ENCODE assay signal across 8 cellular contexts in the genomic region with DNA sequence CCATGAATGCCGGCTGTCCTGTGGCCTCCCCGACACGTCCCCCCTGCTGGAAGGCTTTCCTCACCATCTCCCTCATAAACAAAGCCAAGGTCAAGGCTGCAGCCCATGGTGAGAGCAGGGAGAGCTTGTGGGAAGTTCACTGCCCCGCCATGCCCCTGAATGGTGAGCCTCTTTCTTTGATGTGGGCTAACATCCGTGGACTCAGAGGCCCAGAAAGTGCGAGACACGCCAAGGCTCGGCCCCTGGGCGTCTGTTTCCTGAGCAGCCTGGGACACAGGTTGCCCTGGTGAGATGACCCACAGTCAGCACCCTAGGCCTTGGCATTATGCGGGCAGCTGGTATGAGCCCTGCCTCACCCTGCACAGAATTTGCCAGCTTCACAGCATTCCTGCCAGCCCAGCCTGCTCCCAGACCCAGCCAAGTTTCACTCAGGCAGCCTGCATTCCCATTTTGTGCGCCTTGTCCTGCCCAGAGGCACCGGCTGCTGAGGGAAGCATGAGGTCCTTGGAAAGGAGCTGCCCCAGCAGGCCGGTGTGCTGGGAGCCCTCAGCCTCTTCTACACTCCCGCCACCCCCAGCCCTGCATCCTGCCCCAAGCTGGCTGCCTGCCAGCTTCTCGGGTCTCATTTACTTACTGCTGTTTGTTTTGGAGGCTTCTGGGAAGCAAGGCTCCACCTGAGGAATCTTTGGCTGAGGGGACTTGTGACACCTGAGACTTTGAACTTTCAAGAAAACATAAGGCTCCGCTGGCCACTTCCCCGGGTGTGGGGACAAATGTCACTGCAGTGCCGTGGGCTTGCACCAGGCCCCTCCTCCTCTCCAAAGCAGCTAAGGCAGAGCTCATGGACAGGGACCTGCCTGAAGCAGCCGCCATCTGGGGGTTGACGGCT. TPM values are rescaled to one million over a fixed set of nuclear protein-coding genes. Genes with fewer than 3 reads are reported as not detected.
A peak's percentile ranks its signal among the peaks of the same experiment; 100 is the strongest.
DNase-seq lines count a peak whose midpoint lies in the region; TF ChIP-seq lines count a peak whose summit lies in the region.

No MANE protein-coding gene starts in this region.

- intact Hi-C loops in Caco-2 (cut with micrococcal nuclease; ENCODE audit: unreplicated experiment): no loop called here
- intact Hi-C loops in testis (cut with DNase I; ENCODE audit: low total_unique reads): no loop called here

- CTCF ChIA-PET in Caco-2 (lab: Charles Lee): interaction anchor here (0.8 to 1.7 kb wide), 11 partner anchors 8 to 129 kb away, joined by 3 to 12 read pairs (median 3); a partner anchor contains a TSS

- peaks cover 5% of the 10 kb centered on the region for H3K36me3 Mint-ChIP-seq in Caco-2 (ENCODE audit: insufficient read depth, unreplicated experiment)
- no peaks in the 10 kb centered on the region for H3K36me3 Mint-ChIP-seq in T-helper 2 cell treated with Interferon-gamma antibody and Interleukin-4, amounts not matched to agents 5 μg/mL and 100 μg/mL, for 36 hours (ENCODE audit: low read depth)

- no peak overlapping the region for H3K4me3 ChIP-seq in Caco-2 (ENCODE audit: low read depth, low read length)
- H3K4me3 ChIP-seq in hepatocyte: no peak overlapping the region
- H3K4me3 ChIP-seq in testis: no peak overlapping the region

- no TSS peak for BruUV-seq in Caco-2 (replicated peaks; lab: Mats Ljungman, UMichigan)

- peaks cover 66% of the 10 kb centered on the region for H3K4me1 ChIP-seq in Caco-2
- H3K4me1 ChIP-seq in hepatocyte (ENCODE audit: insufficient read depth): peaks cover 53% of the 10 kb centered on the region
- peaks cover 14% of the 10 kb centered on the region for H3K4me1 ChIP-seq in testis

- peak in 1 of 2 experiments; percentile 15 for TF ChIP-seq CTCF in Caco-2 (IDR thresholded peaks at IDR 0.05; ENCODE audit: insufficient read depth in 1 of 2, low read depth in 1 of 2, low read length in 1 of 2, severe bottlenecking in 1 of 2, unreplicated experiment in 1 of 2)
- TF ChIP-seq CTCF in hepatocyte (IDR thresholded peaks at IDR 0.05; ENCODE audit: poor library complexity): no peak
- no peak for TF ChIP-seq CTCF in testis (IDR thresholded peaks at IDR 0.05)

- no peaks in the 10 kb centered on the region for H3K27me3 Mint-ChIP-seq in Caco-2 (ENCODE audit: insufficient read depth, unreplicated experiment)
- peaks cover 13% of the 10 kb centered on the region for H3K27me3 Mint-ChIP-seq in T-helper 2 cell treated with Interferon-gamma antibody and Interleukin-4, amounts not matched to agents 5 μg/mL and 100 μg/mL, for 36 hours (ENCODE audit: low read depth)

- H2AFZ ChIP-seq in hepatocyte: no peak overlapping the region

- H3K4me2 ChIP-seq in hepatocyte: peak overlapping the region; percentile 12

- 34% methylated on average over 20 of the region's 20 CpGs for WGBS in hepatocyte (ENCODE audit: low lambda C conversion rate, missing lambda C conversion rate)
- WGBS in testis, 2 donors: 50% methylated on average over 9 to 20 of the region's 20 CpGs

- H3K9me3 ChIP-seq in Caco-2: no peaks in the 10 kb centered on the region
- no peaks in the 10 kb centered on the region for H3K9me3 ChIP-seq in hepatocyte (ENCODE audit: low read depth)
- no peaks in the 10 kb centered on the region for H3K9me3 ChIP-seq in testis

- peak overlapping the region; percentile 58 for H3K4me3 Mint-ChIP-seq in Caco-2 (ENCODE audit: unreplicated experiment)
- H3K4me3 Mint-ChIP-seq in T-helper 2 cell treated with Interferon-gamma antibody and Interleukin-4, amounts not matched to agents 5 μg/mL and 100 μg/mL, for 36 hours: no peak overlapping the region

- H3K27me3 ChIP-seq in Caco-2 (replicated peaks; ENCODE audit: control insufficient read depth, insufficient read depth, low read length) (no peaks in the 10 kb centered on the region), hepatocyte (no peaks in the 10 kb centered on the region), testis (no peaks in the 10 kb centered on the region)

- H3K36me3 ChIP-seq in Caco-2 (ENCODE audit: control insufficient read depth, insufficient read depth, low read length) (no peaks in the 10 kb centered on the region), hepatocyte (replicated peaks; ENCODE audit: insufficient read depth, low read depth) (no peaks in the 10 kb centered on the region), testis (ENCODE audit: low read depth, missing control alignments) (no peaks in the 10 kb centered on the region)

- peaks cover 41% of the 10 kb centered on the region for H3K4me1 Mint-ChIP-seq in Caco-2 (ENCODE audit: low read depth, unreplicated experiment)
- H3K4me1 Mint-ChIP-seq in T-helper 2 cell treated with Interferon-gamma antibody and Interleukin-4, amounts not matched to agents 5 μg/mL and 100 μg/mL, for 36 hours (ENCODE audit: low read depth): no peaks in the 10 kb centered on the region

- H3K9me3 Mint-ChIP-seq in Caco-2 (ENCODE audit: unreplicated experiment): no peaks in the 10 kb centered on the region
- H3K9me3 Mint-ChIP-seq in T-helper 2 cell treated with Interferon-gamma antibody and Interleukin-4, amounts not matched to agents 5 μg/mL and 100 μg/mL, for 36 hours: no peaks in the 10 kb centered on the region

- no peak for TF ChIP-seq POLR2A in testis (IDR thresholded peaks at IDR 0.05)

- no peaks in the 10 kb centered on the region for H3K79me2 ChIP-seq in hepatocyte

- POLR2A ChIA-PET in Caco-2 (lab: Charles Lee): interaction anchor here (0.5 to 0.9 kb wide), 3 partner anchors 24 to 642 kb away, joined by 3 to 5 read pairs (median 4); no protein-coding TSS in a partner anchor

- peak; percentile 80 to 93 for DNase-seq in Caco-2
- peak; percentile 60 for DNase-seq in NCI-H2029 (lab: John Stamatoyannopoulos, UW)
- peak; percentile 53 for DNase-seq in activated CD8-positive, alpha-beta memory T cell treated with anti-CD3 and anti-CD28 coated beads, Interleukin-2, amount 50 U/mL, for 48 hours
- DNase-seq in hepatocyte (ENCODE audit: low spot score): peak; percentile 90
- peak; percentile 24 for DNase-seq in testis
- no peak for DNase-seq in T-helper 2 cell treated with Interferon-gamma antibody and Interleukin-4, amounts not matched to agents 5 μg/mL and 100 μg/mL, for 36 hours (ENCODE audit: low spot score)
- no peak for DNase-seq in cortex of kidney (lab: John Stamatoyannopoulos, UW)
- no peak for DNase-seq in HCEC 1CT

- peak overlapping the region; percentile 89 for H3K27ac Mint-ChIP-seq in Caco-2 (ENCODE audit: unreplicated experiment)
- no peak overlapping the region for H3K27ac Mint-ChIP-seq in T-helper 2 cell treated with Interferon-gamma antibody and Interleukin-4, amounts not matched to agents 5 μg/mL and 100 μg/mL, for 36 hours

- H3K27ac ChIP-seq in hepatocyte (peak overlapping the region; percentile 88), testis (no peak overlapping the region)

- H3K9me2 ChIP-seq in hepatocyte (replicated peaks; ENCODE audit: insufficient read depth): no peaks in the 10 kb centered on the region

- no peaks in the 10 kb centered on the region for H4K20me1 ChIP-seq in hepatocyte (ENCODE audit: insufficient read depth, poor library complexity, severe bottlenecking)

RNA-seq across cellular contexts. Expression of a gene that starts 31.9 kb away (rescaled TPM):
- total RNA-seq in Caco-2 (2022) (32.1 and 34.7 TPM in 2 replicates), hepatocyte (7.1 and 10.6 TPM in 2 replicates), testis (10 to 100 TPM; 40.0 to 53.9 TPM)
- polyA plus RNA-seq in hepatocyte (4.9 and 5.3 TPM in 2 replicates), testis (ENCODE audit: insufficient read depth, low read depth, low replicate concordance) (126 TPM)

Comparison
In these comparisons a context has a peak if more than half of its experiments do, and no peak if none do; other contexts are left out.
1. DNase-seq: peak in Caco-2 (2 of 2), NCI-H2029 (single experiment), activated CD8-positive, alpha-beta memory T cell treated with anti-CD3 and anti-CD28 coated beads, Interleukin-2, amount 50 U/mL, for 48 hours (single experiment), hepatocyte (single experiment) and testis (single experiment); none in T-helper 2 cell treated with Interferon-gamma antibody and Interleukin-4, amounts not matched to agents 5 μg/mL and 100 μg/mL, for 36 hours (single experiment), cortex of kidney (single experiment) and HCEC 1CT (single experiment).